Comparison of ENCODE assay signal across 1 cellular context in the genomic region with DNA sequence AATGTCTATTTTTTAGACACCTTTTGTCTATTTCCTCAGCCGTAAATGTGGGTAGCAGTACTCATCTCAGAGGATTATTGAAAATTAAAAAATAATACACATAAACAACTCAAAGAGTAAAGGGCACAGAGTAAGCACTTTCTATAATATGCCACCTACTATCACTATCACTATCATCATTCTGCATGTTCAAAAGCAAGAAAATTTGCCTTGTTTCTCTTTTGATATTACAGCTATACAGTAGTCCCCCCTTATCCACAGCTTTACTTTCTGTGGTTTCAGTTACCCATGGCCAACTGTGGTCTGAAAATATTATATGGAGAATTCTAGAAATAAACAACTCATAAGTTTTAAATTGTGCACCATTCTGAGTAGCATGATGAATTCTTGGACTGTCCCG.
A peak's percentile ranks its signal among the peaks of the same experiment; 100 is the strongest.
TF ChIP-seq lines count a peak whose summit lies in the region.

No MANE protein-coding gene starts in this region.

TF ChIP-seq in GM12878, 131 proteins besides CTCF, POLR2A, EP300 and RAD21:
- TF ChIP-seq, protein P1, sequence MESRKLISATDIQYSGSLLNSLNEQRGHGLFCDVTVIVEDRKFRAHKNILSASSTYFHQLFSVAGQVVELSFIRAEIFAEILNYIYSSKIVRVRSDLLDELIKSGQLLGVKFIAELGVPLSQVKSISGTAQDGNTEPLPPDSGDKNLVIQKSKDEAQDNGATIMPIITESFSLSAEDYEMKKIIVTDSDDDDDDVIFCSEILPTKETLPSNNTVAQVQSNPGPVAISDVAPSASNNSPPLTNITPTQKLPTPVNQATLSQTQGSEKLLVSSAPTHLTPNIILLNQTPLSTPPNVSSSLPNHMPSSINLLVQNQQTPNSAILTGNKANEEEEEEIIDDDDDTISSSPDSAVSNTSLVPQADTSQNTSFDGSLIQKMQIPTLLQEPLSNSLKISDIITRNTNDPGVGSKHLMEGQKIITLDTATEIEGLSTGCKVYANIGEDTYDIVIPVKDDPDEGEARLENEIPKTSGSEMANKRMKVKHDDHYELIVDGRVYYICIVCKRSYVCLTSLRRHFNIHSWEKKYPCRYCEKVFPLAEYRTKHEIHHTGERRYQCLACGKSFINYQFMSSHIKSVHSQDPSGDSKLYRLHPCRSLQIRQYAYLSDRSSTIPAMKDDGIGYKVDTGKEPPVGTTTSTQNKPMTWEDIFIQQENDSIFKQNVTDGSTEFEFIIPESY (IDR thresholded peaks at IDR 0.05) = no peak
- peak; percentile 40 for TF ChIP-seq RUNX3 (IDR thresholded peaks at IDR 0.05; ENCODE audit: low read length)
